Comparison of ENCODE assay signal across 6 cellular contexts in genomic region chr1:11399250-11399649, GRCh38.
"Had no signal": no experiment of that assay in that cellular context is flagged by ENCODE, and none has a peak within 500 bp of the region (broad histone marks: within the 10 kb centered on the region; RNA-seq: fewer than 3 reads in every experiment).

No MANE protein-coding gene starts in this region.

- H3K9me3 ChIP-seq: HAP-1 had no signal

- FAIRE-seq: HTR-8/SVneo had no signal

- H3K4me3 ChIP-seq: GM23338, HAP-1 had no signal

- H3K4me2 ChIP-seq: GM23338 had no signal

- DNase-seq: H7, HFFc6, KG1 had no signal

- H2AFZ ChIP-seq: GM23338 had no signal

- H3K4me1 ChIP-seq: HAP-1 had no signal

- H3K36me3 ChIP-seq: HAP-1 had no signal
